ENCODE assay signal across 1 cellular context in the genomic region with DNA sequence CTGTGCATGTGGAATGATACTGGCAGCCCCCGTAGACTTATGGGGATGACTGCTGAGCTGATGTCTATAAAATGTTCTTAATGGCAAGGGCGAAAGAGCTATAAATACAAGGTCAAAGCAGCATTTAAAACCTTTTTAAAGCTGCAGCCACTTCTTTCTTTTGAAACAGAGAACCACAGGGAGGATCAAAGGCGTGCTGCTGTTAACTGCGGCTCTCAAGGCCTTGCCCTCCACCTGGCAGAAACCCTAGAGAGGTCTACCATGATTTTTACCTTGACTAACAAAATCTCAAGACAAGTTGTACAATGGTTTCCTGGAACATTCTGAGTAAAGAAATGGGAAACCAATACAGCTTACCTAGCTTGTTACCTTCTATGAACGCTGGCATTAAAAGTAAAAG.
TF ChIP-seq lines count a peak whose summit lies in the region.

No MANE protein-coding gene starts in this region.

TF ChIP-seq in H1, 55 proteins besides CTCF, POLR2A, EP300 and RAD21 (continued from another document):
- TF ChIP-seq, protein P1, sequence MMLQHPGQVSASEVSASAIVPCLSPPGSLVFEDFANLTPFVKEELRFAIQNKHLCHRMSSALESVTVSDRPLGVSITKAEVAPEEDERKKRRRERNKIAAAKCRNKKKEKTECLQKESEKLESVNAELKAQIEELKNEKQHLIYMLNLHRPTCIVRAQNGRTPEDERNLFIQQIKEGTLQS (IDR thresholded peaks at IDR 0.05; ENCODE audit: insufficient read depth, low read depth, low read length) = no peak
- TF ChIP-seq BRCA1 (IDR thresholded peaks at IDR 0.05; ENCODE audit: low read depth, low read length) (no peak), TAF1 (IDR thresholded peaks at IDR 0.05; ENCODE audit: low read depth, low read length) (no peak), TEAD4 (IDR thresholded peaks at IDR 0.05; ENCODE audit: low read depth, low read length) (no peak), POU5F1 (IDR thresholded peaks at IDR 0.05; ENCODE audit: low read depth, low read length) (no peak), HDAC6 (IDR thresholded peaks at IDR 0.05; ENCODE audit: low read depth, low read length) (no peak), SP4 (IDR thresholded peaks at IDR 0.05; ENCODE audit: low read length) (no peak), TAF7 (optimal IDR thresholded peaks at IDR 0.05; ENCODE audit: borderline replicate concordance, low read depth, low read length) (no peak), SIN3A (conservative IDR thresholded peaks at IDR 0.05 in 1 of 2, IDR thresholded peaks at IDR 0.05 in 1 of 2; ENCODE audit: low read depth in 1 of 2, low read length in 2 of 2) (no peak)
- TF ChIP-seq, protein P2, sequence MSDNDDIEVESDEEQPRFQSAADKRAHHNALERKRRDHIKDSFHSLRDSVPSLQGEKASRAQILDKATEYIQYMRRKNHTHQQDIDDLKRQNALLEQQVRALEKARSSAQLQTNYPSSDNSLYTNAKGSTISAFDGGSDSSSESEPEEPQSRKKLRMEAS (IDR thresholded peaks at IDR 0.05) = no peak
